8 cellular contexts compared by ENCODE assay signal in the genomic region with DNA sequence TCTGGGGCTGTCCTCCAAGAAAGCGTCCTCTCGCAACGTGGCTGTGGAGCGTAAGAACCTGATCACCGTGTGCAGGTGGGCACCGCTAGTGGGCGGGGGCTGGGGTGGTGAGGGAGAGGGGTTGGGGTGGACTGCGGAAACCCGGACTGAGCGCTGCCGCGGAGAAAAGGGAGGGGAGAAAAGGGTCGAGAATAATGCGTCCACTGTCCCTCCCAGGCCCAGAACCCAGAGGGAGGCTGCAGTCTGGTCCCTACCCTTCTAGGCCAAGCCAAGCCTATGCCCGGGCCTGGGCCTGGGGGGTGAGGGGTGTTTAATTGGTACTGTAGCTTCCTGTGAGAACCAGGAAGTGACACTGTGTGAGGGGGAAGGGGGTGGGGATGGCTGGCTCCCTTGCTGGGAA. TPM values are rescaled to one million over a fixed set of nuclear protein-coding genes. Genes with fewer than 3 reads are reported as not detected.
DNase-seq lines count a peak whose midpoint lies in the region; ATAC-seq, FAIRE-seq and TF ChIP-seq lines count a peak whose summit lies in the region.

No MANE protein-coding gene starts in this region.

- intact Hi-C loops in HepG2 (cut with micrococcal nuclease; ENCODE audit: unreplicated experiment) = no loop called here
- intact Hi-C loops in right lobe of liver (cut with DNase I) = no loop called here
- intact Hi-C loops in lower lobe of right lung (cut with DNase I) = no loop called here
- intact Hi-C loops in uterus (cut with DNase I; ENCODE audit: low total_unique reads) = no loop called here

- ATAC-seq in HepG2 = peak; percentile 2; the same call in 2 of the 3 replicates
- no peak for ATAC-seq in right lobe of liver
- peak; percentile 9 to 14 for ATAC-seq in lower lobe of right lung
- no peak for ATAC-seq in HG03159 (IDR thresholded peaks at IDR 0.05; ENCODE audit: unreplicated experiment)
- ATAC-seq in GM18502 (IDR thresholded peaks at IDR 0.05; ENCODE audit: poor library complexity, unreplicated experiment) = no peak

- H2AFZ ChIP-seq in HepG2 (ENCODE audit: low read length) = no peak overlapping the region

- H3K27ac ChIP-seq in HepG2 (ENCODE audit: extremely low read length, insufficient read depth, low read length) = no peak overlapping the region
- H3K27ac ChIP-seq in right lobe of liver = no peak overlapping the region
- H3K27ac ChIP-seq in lower lobe of right lung = no peak overlapping the region
- H3K27ac ChIP-seq in uterus = no peak overlapping the region

- no TSS peak for BruUV-seq in HepG2 (replicated peaks; lab: Mats Ljungman, UMichigan)

- no peaks in the 10 kb centered on the region for H4K20me1 ChIP-seq in HepG2 (ENCODE audit: insufficient read depth, low read length)

- CTCF ChIA-PET in HepG2 (lab: Yijun Ruan, JAX; ENCODE audit: low intra/inter-chr PET ratio, low total read pairs) = no interaction called here

- H3K27me3 ChIP-seq in HepG2 (ENCODE audit: control insufficient read depth in 1 of 2, insufficient read depth in 2 of 2, low read length in 2 of 2) (peaks cover 1 to 28% of the 10 kb centered on the region in 2 experiments; a peak in 4 of 5 replicates), right lobe of liver (peaks cover 0 to 7% of the 10 kb centered on the region in 2 donors), lower lobe of right lung (ENCODE audit: low read depth) (peaks cover 39% of the 10 kb centered on the region), uterus (no peaks in the 10 kb centered on the region)

- no peak overlapping the region; the same call in none of the 2 replicates for H3K4me2 ChIP-seq in HepG2 (ENCODE audit: low read depth, low read length)

- in situ Hi-C loops in HepG2 (cut with HindIII; ENCODE audit: extremely low pct_ligation_motif_present, low pct_unique_long_range_greater_than_20kb) = no loop called here

- POLR2A ChIA-PET in HepG2 (lab: Yijun Ruan, JAX) = interaction anchor here (0.7 to 1.2 kb wide), 5 partner anchors 10 to 110 kb away, joined by 3 to 6 read pairs (median 3); a partner anchor contains a TSS

- H3K9me3 ChIP-seq in HepG2 (ENCODE audit: low read length) (no peaks in the 10 kb centered on the region), right lobe of liver (no peaks in the 10 kb centered on the region), lower lobe of right lung (no peaks in the 10 kb centered on the region), uterus (no peaks in the 10 kb centered on the region)

- no peak for FAIRE-seq in HepG2 (lab: Jason Lieb, UNC)

- no peak overlapping the region for H3K9ac ChIP-seq in HepG2 (ENCODE audit: insufficient read depth, low read depth, low read length)

- H3K79me2 ChIP-seq in HepG2 (ENCODE audit: insufficient read depth, low read length) = no peaks in the 10 kb centered on the region

- TF ChIP-seq RAD21 in HepG2 (CRISPR knock-in tag; IDR thresholded peaks at IDR 0.05) = no peak

- H3K36me3 ChIP-seq in HepG2 (replicated peaks in 1 of 2; ENCODE audit: control insufficient read depth in 1 of 2, insufficient read depth in 2 of 2, low read length in 2 of 2) (no peaks in the 10 kb centered on the region), right lobe of liver (no peaks in the 10 kb centered on the region), lower lobe of right lung (no peaks in the 10 kb centered on the region), uterus (no peaks in the 10 kb centered on the region)

- TF ChIP-seq EP300 in HepG2 (IDR thresholded peaks at IDR 0.05; ENCODE audit: low read depth in 2 of 2, low read length in 2 of 2) (no peak), HepG2 (CRISPR knock-in tag; IDR thresholded peaks at IDR 0.05; ENCODE audit: borderline replicate concordance) (no peak)

- 36% methylated on average over 15 of the region's 15 CpGs for WGBS in HepG2 (ENCODE audit: low lambda C conversion rate)
- WGBS in right lobe of liver (ENCODE audit: insufficient coverage, low coverage, low lambda C conversion rate, missing lambda C conversion rate) = 3% methylated on average over 14 of the region's 15 CpGs

- peak overlapping the region; percentile 23 to 68 (median 38); a peak in 4 of 6 replicates for H3K4me3 ChIP-seq in HepG2 (replicated peaks in 1 of 3; ENCODE audit: insufficient read depth in 1 of 3, low read depth in 2 of 3, low read length in 3 of 3)
- no peak overlapping the region for H3K4me3 ChIP-seq in right lobe of liver
- H3K4me3 ChIP-seq in lower lobe of right lung = peak overlapping the region; percentile 57
- H3K4me3 ChIP-seq in uterus = peak overlapping the region; percentile 33 to 51

- TF ChIP-seq POLR2A in HepG2 (IDR thresholded peaks at IDR 0.05; ENCODE audit: insufficient read depth in 1 of 2, low read depth in 2 of 2, low read length in 2 of 2) (no peak), right lobe of liver (IDR thresholded peaks at IDR 0.05) (no peak), uterus (IDR thresholded peaks at IDR 0.05) (no peak)

- H3K4me1 ChIP-seq in HepG2 (ENCODE audit: insufficient read depth, low read length) (peaks cover 48% of the 10 kb centered on the region), right lobe of liver (peaks cover 0 to 12% (median 5%) of the 10 kb centered on the region in 4 donors), lower lobe of right lung (peaks cover 19% of the 10 kb centered on the region), uterus (peaks cover 0 to 12% of the 10 kb centered on the region in 2 donors)

- DNase-seq in HepG2 (ENCODE audit: low spot score) (no peak), right lobe of liver (no peak), anterior cingulate cortex (lab: John Stamatoyannopoulos, UW) (peak in 38 of 58 donors; percentile 18 to 68 (median 54)), lower lobe of right lung (no peak), uterus (no peak), dermis blood vessel endothelial cell (no peak)

- TF ChIP-seq CTCF in HepG2 (CRISPR knock-in tag; IDR thresholded peaks at IDR 0.05) = no peak
- no peak for TF ChIP-seq CTCF in right lobe of liver (IDR thresholded peaks at IDR 0.05)
- TF ChIP-seq CTCF in lower lobe of right lung (IDR thresholded peaks at IDR 0.05) = no peak
- no peak for TF ChIP-seq CTCF in uterus (IDR thresholded peaks at IDR 0.05)

RNA-seq across cellular contexts. Expression of a gene that starts 0.5 kb away (rescaled TPM):
- not detected in 2 replicates for total RNA-seq in HepG2 (2016; rRNA removed; fragmentation: Illumina TruSeq; extraction: Trizol)
- not detected in 2 replicates for total RNA-seq in HepG2 (2016; cell fraction: cytosol; rRNA removed; fragmentation: Illumina TruSeq; extraction: Trizol; ENCODE audit: low read depth)
- 0.04 TPM in 1 of 2 replicates, not detected in the other for total RNA-seq in HepG2 (2016; cell fraction: insoluble cytoplasmic fraction; rRNA removed; fragmentation: Illumina TruSeq; extraction: Trizol)
- 0.31 TPM in 1 of 2 replicates, not detected in the other for total RNA-seq in HepG2 (2016; cell fraction: membrane; rRNA removed; fragmentation: Illumina TruSeq; extraction: Trizol)
- total RNA-seq in HepG2 (2016; cell fraction: nucleus; rRNA removed; fragmentation: Illumina TruSeq; extraction: Trizol) = not detected in 2 replicates
- 0.25 and 0.33 TPM in 2 replicates for polyA plus RNA-seq in HepG2 (2011; rRNA removed)
- polyA plus RNA-seq in HepG2 (2011; cell fraction: cytosol; rRNA removed) = 0.32 and 0.42 TPM in 2 replicates
- 0.97 and 1.1 TPM in 2 replicates for polyA plus RNA-seq in HepG2 (2011; cell fraction: nucleus; rRNA removed)
- 0.11 and 0.43 TPM in 2 replicates for polyA plus RNA-seq in HepG2 (2012)
- 0.18 TPM in 2 replicates for polyA plus RNA-seq in HepG2 (2016; cell fraction: cytosol; fragmentation: Illumina TruSeq; extraction: Trizol; ENCODE audit: low read depth)
- 0.21 and 0.33 TPM in 2 replicates for polyA plus RNA-seq in HepG2 (2016; cell fraction: insoluble cytoplasmic fraction; fragmentation: Illumina TruSeq; extraction: Trizol; ENCODE audit: low read depth)
- polyA plus RNA-seq in HepG2 (2016; cell fraction: membrane; fragmentation: Illumina TruSeq; extraction: Trizol; ENCODE audit: low read depth) = 0.07 TPM in 1 of 2 replicates, not detected in the other
- polyA plus RNA-seq in HepG2 (2016; cell fraction: nucleus; fragmentation: Illumina TruSeq; extraction: Trizol; ENCODE audit: insufficient read depth, low read depth) = 0.33 TPM in 1 of 2 replicates, not detected in the other
- 0.48 TPM in 1 of 2 replicates, not detected in the other for polyA minus RNA-seq in HepG2 (2011; rRNA and poly(A)+ RNA removed; ENCODE audit: low replicate concordance)
- not detected in 2 replicates for polyA minus RNA-seq in HepG2 (2011; cell fraction: cytosol; rRNA and poly(A)+ RNA removed)
- 0.50 TPM in 1 of 2 replicates, not detected in the other for polyA minus RNA-seq in HepG2 (2011; cell fraction: nucleus; rRNA and poly(A)+ RNA removed)
- total RNA-seq in right lobe of liver = under 1 TPM in 2 of 6 experiments, not detected in 4; 0.12 to 0.75 TPM
- 0.38 TPM for total RNA-seq in lower lobe of right lung
- total RNA-seq in uterus = under 1 TPM in 1 of 4 donors, not detected in 3; 0.69 TPM
- under 0.01 TPM in 1 of 2 replicates, not detected in the other for total RNA-seq in dermis blood vessel endothelial cell

RNA-seq across cellular contexts. Expression of a gene that starts 15.8 kb away (rescaled TPM):
- total RNA-seq in HepG2 (2016; rRNA removed; fragmentation: Illumina TruSeq; extraction: Trizol) (119 and 151 TPM in 2 replicates), right lobe of liver (100 to 1,000 TPM in 2 of 6 experiments, 10 to 100 TPM in 4; 56.3 to 111 (median 64.6) TPM), lower lobe of right lung (76.1 TPM), uterus (10 to 100 TPM; 41.9 to 77.6 (median 50.7) TPM), dermis blood vessel endothelial cell (88.8 and 120 TPM in 2 replicates)
- total RNA-seq in HepG2 (2016; cell fraction: cytosol; rRNA removed; fragmentation: Illumina TruSeq; extraction: Trizol; ENCODE audit: low read depth) = 410 and 476 TPM in 2 replicates
- 99.0 and 156 TPM in 2 replicates for total RNA-seq in HepG2 (2016; cell fraction: insoluble cytoplasmic fraction; rRNA removed; fragmentation: Illumina TruSeq; extraction: Trizol)
- total RNA-seq in HepG2 (2016; cell fraction: membrane; rRNA removed; fragmentation: Illumina TruSeq; extraction: Trizol) = 478 and 550 TPM in 2 replicates
- 88.4 and 102 TPM in 2 replicates for total RNA-seq in HepG2 (2016; cell fraction: nucleus; rRNA removed; fragmentation: Illumina TruSeq; extraction: Trizol)
- 144 and 164 TPM in 2 replicates for polyA plus RNA-seq in HepG2 (2011; rRNA removed)
- 120 and 173 TPM in 2 replicates for polyA plus RNA-seq in HepG2 (2011; cell fraction: cytosol; rRNA removed)
- 432 and 489 TPM in 2 replicates for polyA plus RNA-seq in HepG2 (2011; cell fraction: nucleus; rRNA removed)
- polyA plus RNA-seq in HepG2 (2012) = 90.6 and 129 TPM in 2 replicates
- polyA plus RNA-seq in HepG2 (2016; cell fraction: cytosol; fragmentation: Illumina TruSeq; extraction: Trizol; ENCODE audit: low read depth) = 809 and 889 TPM in 2 replicates
- 161 and 204 TPM in 2 replicates for polyA plus RNA-seq in HepG2 (2016; cell fraction: insoluble cytoplasmic fraction; fragmentation: Illumina TruSeq; extraction: Trizol; ENCODE audit: low read depth)
- 764 and 806 TPM in 2 replicates for polyA plus RNA-seq in HepG2 (2016; cell fraction: membrane; fragmentation: Illumina TruSeq; extraction: Trizol; ENCODE audit: low read depth)
- 299 and 303 TPM in 2 replicates for polyA plus RNA-seq in HepG2 (2016; cell fraction: nucleus; fragmentation: Illumina TruSeq; extraction: Trizol; ENCODE audit: insufficient read depth, low read depth)
- 136 and 157 TPM in 2 replicates for polyA minus RNA-seq in HepG2 (2011; rRNA and poly(A)+ RNA removed; ENCODE audit: low replicate concordance)
- 35.4 and 57.5 TPM in 2 replicates for polyA minus RNA-seq in HepG2 (2011; cell fraction: cytosol; rRNA and poly(A)+ RNA removed)
- 45.3 and 47.1 TPM in 2 replicates for polyA minus RNA-seq in HepG2 (2011; cell fraction: nucleus; rRNA and poly(A)+ RNA removed)

RNA-seq across cellular contexts. Expression of a gene that starts 36.2 kb away (rescaled TPM):
- total RNA-seq in HepG2 (2016; rRNA removed; fragmentation: Illumina TruSeq; extraction: Trizol) = 41.2 and 86.6 TPM in 2 replicates
- 14.7 and 16.4 TPM in 2 replicates for total RNA-seq in HepG2 (2016; cell fraction: cytosol; rRNA removed; fragmentation: Illumina TruSeq; extraction: Trizol; ENCODE audit: low read depth)
- 36.4 and 95.6 TPM in 2 replicates for total RNA-seq in HepG2 (2016; cell fraction: insoluble cytoplasmic fraction; rRNA removed; fragmentation: Illumina TruSeq; extraction: Trizol)
- total RNA-seq in HepG2 (2016; cell fraction: membrane; rRNA removed; fragmentation: Illumina TruSeq; extraction: Trizol) = 24.9 and 32.7 TPM in 2 replicates
- 81.7 and 101 TPM in 2 replicates for total RNA-seq in HepG2 (2016; cell fraction: nucleus; rRNA removed; fragmentation: Illumina TruSeq; extraction: Trizol)
- polyA plus RNA-seq in HepG2 (2011; rRNA removed) = 143 and 195 TPM in 2 replicates
- 82.9 and 130 TPM in 2 replicates for polyA plus RNA-seq in HepG2 (2011; cell fraction: cytosol; rRNA removed)
- polyA plus RNA-seq in HepG2 (2011; cell fraction: nucleus; rRNA removed) = 653 and 705 TPM in 2 replicates
- 166 and 219 TPM in 2 replicates for polyA plus RNA-seq in HepG2 (2012)
- 23.3 and 23.7 TPM in 2 replicates for polyA plus RNA-seq in HepG2 (2016; cell fraction: cytosol; fragmentation: Illumina TruSeq; extraction: Trizol; ENCODE audit: low read depth)
- polyA plus RNA-seq in HepG2 (2016; cell fraction: insoluble cytoplasmic fraction; fragmentation: Illumina TruSeq; extraction: Trizol; ENCODE audit: low read depth) = 50.3 and 62.4 TPM in 2 replicates
- polyA plus RNA-seq in HepG2 (2016; cell fraction: membrane; fragmentation: Illumina TruSeq; extraction: Trizol; ENCODE audit: low read depth) = 32.0 and 32.7 TPM in 2 replicates
- polyA plus RNA-seq in HepG2 (2016; cell fraction: nucleus; fragmentation: Illumina TruSeq; extraction: Trizol; ENCODE audit: insufficient read depth, low read depth) = 211 and 219 TPM in 2 replicates
- polyA minus RNA-seq in HepG2 (2011; rRNA and poly(A)+ RNA removed; ENCODE audit: low replicate concordance) = 65.4 and 170 TPM in 2 replicates
- polyA minus RNA-seq in HepG2 (2011; cell fraction: cytosol; rRNA and poly(A)+ RNA removed) = 146 and 172 TPM in 2 replicates
- polyA minus RNA-seq in HepG2 (2011; cell fraction: nucleus; rRNA and poly(A)+ RNA removed) = 48.2 and 74.1 TPM in 2 replicates
- 100 to 1,000 TPM in 5 of 6 experiments, 10 to 100 TPM in 1; 84.5 to 230 (median 150) TPM for total RNA-seq in right lobe of liver
- 1,241 TPM for total RNA-seq in lower lobe of right lung
- total RNA-seq in uterus = 100 to 1,000 TPM; 101 to 178 (median 120) TPM
- total RNA-seq in dermis blood vessel endothelial cell = 543 and 963 TPM in 2 replicates

RNA-seq across cellular contexts. Expression of a gene that starts 40.9 kb away (rescaled TPM):
- not detected in 2 replicates for total RNA-seq in HepG2 (2016; rRNA removed; fragmentation: Illumina TruSeq; extraction: Trizol)
- total RNA-seq in HepG2 (2016; cell fraction: cytosol; rRNA removed; fragmentation: Illumina TruSeq; extraction: Trizol; ENCODE audit: low read depth) = not detected in 2 replicates
- not detected in 2 replicates for total RNA-seq in HepG2 (2016; cell fraction: insoluble cytoplasmic fraction; rRNA removed; fragmentation: Illumina TruSeq; extraction: Trizol)
- total RNA-seq in HepG2 (2016; cell fraction: membrane; rRNA removed; fragmentation: Illumina TruSeq; extraction: Trizol) = not detected in 2 replicates
- not detected in 2 replicates for total RNA-seq in HepG2 (2016; cell fraction: nucleus; rRNA removed; fragmentation: Illumina TruSeq; extraction: Trizol)
- polyA plus RNA-seq in HepG2 (2011; rRNA removed) = 0.01 TPM in 1 of 2 replicates, not detected in the other
- polyA plus RNA-seq in HepG2 (2011; cell fraction: cytosol; rRNA removed) = not detected in 2 replicates
- 0.03 TPM in 1 of 2 replicates, not detected in the other for polyA plus RNA-seq in HepG2 (2011; cell fraction: nucleus; rRNA removed)
- not detected in 2 replicates for polyA plus RNA-seq in HepG2 (2012)
- not detected in 2 replicates for polyA plus RNA-seq in HepG2 (2016; cell fraction: cytosol; fragmentation: Illumina TruSeq; extraction: Trizol; ENCODE audit: low read depth)
- polyA plus RNA-seq in HepG2 (2016; cell fraction: insoluble cytoplasmic fraction; fragmentation: Illumina TruSeq; extraction: Trizol; ENCODE audit: low read depth) = not detected in 2 replicates
- polyA plus RNA-seq in HepG2 (2016; cell fraction: membrane; fragmentation: Illumina TruSeq; extraction: Trizol; ENCODE audit: low read depth) = not detected in 2 replicates
- polyA plus RNA-seq in HepG2 (2016; cell fraction: nucleus; fragmentation: Illumina TruSeq; extraction: Trizol; ENCODE audit: insufficient read depth, low read depth) = not detected in 2 replicates
- polyA minus RNA-seq in HepG2 (2011; rRNA and poly(A)+ RNA removed; ENCODE audit: low replicate concordance) = not detected in 2 replicates
- not detected in 2 replicates for polyA minus RNA-seq in HepG2 (2011; cell fraction: cytosol; rRNA and poly(A)+ RNA removed)
- polyA minus RNA-seq in HepG2 (2011; cell fraction: nucleus; rRNA and poly(A)+ RNA removed) = not detected in 2 replicates
- total RNA-seq in right lobe of liver = 10 to 100 TPM in 1 of 6 experiments, 1 to 10 TPM in 2, under 1 TPM in 3; 0.06 to 31.8 (median 1.2) TPM
- 0.83 TPM for total RNA-seq in lower lobe of right lung
- total RNA-seq in uterus = 1 to 10 TPM in 1 of 4 donors, not detected in 3; 8.4 TPM
- not detected in 2 replicates for total RNA-seq in dermis blood vessel endothelial cell

RNA-seq across cellular contexts. Expression of a gene that starts 54.8 kb away (rescaled TPM):
- total RNA-seq in HepG2 (2016; rRNA removed; fragmentation: Illumina TruSeq; extraction: Trizol) (1.0 and 1.8 TPM in 2 replicates), right lobe of liver (under 1 TPM; 0.16 to 0.68 (median 0.39) TPM), lower lobe of right lung (1.2 TPM), uterus (10 to 100 TPM in 3 of 4 donors, under 1 TPM in 1; 0.77 to 32.1 (median 14.2) TPM), dermis blood vessel endothelial cell (7.0 and 9.7 TPM in 2 replicates)
- 0.44 and 1.2 TPM in 2 replicates for total RNA-seq in HepG2 (2016; cell fraction: cytosol; rRNA removed; fragmentation: Illumina TruSeq; extraction: Trizol; ENCODE audit: low read depth)
- 0.97 and 2.0 TPM in 2 replicates for total RNA-seq in HepG2 (2016; cell fraction: insoluble cytoplasmic fraction; rRNA removed; fragmentation: Illumina TruSeq; extraction: Trizol)
- total RNA-seq in HepG2 (2016; cell fraction: membrane; rRNA removed; fragmentation: Illumina TruSeq; extraction: Trizol) = 1.4 and 2.0 TPM in 2 replicates
- total RNA-seq in HepG2 (2016; cell fraction: nucleus; rRNA removed; fragmentation: Illumina TruSeq; extraction: Trizol) = 1.8 and 2.4 TPM in 2 replicates
- polyA plus RNA-seq in HepG2 (2011; rRNA removed) = 3.6 and 5.8 TPM in 2 replicates
- polyA plus RNA-seq in HepG2 (2011; cell fraction: cytosol; rRNA removed) = 3.3 and 4.9 TPM in 2 replicates
- polyA plus RNA-seq in HepG2 (2011; cell fraction: nucleus; rRNA removed) = 5.7 and 6.2 TPM in 2 replicates
- 3.9 and 7.7 TPM in 2 replicates for polyA plus RNA-seq in HepG2 (2012)
- 0.99 and 1.1 TPM in 2 replicates for polyA plus RNA-seq in HepG2 (2016; cell fraction: cytosol; fragmentation: Illumina TruSeq; extraction: Trizol; ENCODE audit: low read depth)
- 0.66 and 0.71 TPM in 2 replicates for polyA plus RNA-seq in HepG2 (2016; cell fraction: insoluble cytoplasmic fraction; fragmentation: Illumina TruSeq; extraction: Trizol; ENCODE audit: low read depth)
- polyA plus RNA-seq in HepG2 (2016; cell fraction: membrane; fragmentation: Illumina TruSeq; extraction: Trizol; ENCODE audit: low read depth) = 0.84 and 1.1 TPM in 2 replicates
- polyA plus RNA-seq in HepG2 (2016; cell fraction: nucleus; fragmentation: Illumina TruSeq; extraction: Trizol; ENCODE audit: insufficient read depth, low read depth) = 3.3 and 3.5 TPM in 2 replicates
- polyA minus RNA-seq in HepG2 (2011; rRNA and poly(A)+ RNA removed; ENCODE audit: low replicate concordance) = 1.3 and 9.8 TPM in 2 replicates
- polyA minus RNA-seq in HepG2 (2011; cell fraction: cytosol; rRNA and poly(A)+ RNA removed) = 3.0 and 3.8 TPM in 2 replicates
- polyA minus RNA-seq in HepG2 (2011; cell fraction: nucleus; rRNA and poly(A)+ RNA removed) = 1.3 and 2.7 TPM in 2 replicates

Comparison
In these comparisons a context has a peak if more than half of its experiments do, and no peak if none do; other contexts are left out.
1. ATAC-seq: peak in HepG2 (single experiment) and lower lobe of right lung (2 of 2); none in right lobe of liver (0 of 4), HG03159 (single experiment) and GM18502 (single experiment).
2. H3K4me3 ChIP-seq: peak in HepG2 (3 of 3), lower lobe of right lung (single experiment) and uterus (2 of 2); none in right lobe of liver (0 of 3).
3. DNase-seq: peak in anterior cingulate cortex (38 of 58); none in HepG2 (single experiment), right lobe of liver (0 of 3), lower lobe of right lung (single experiment), uterus (0 of 2) and dermis blood vessel endothelial cell (single experiment).